Comparison of ENCODE assay signal across 9 cellular contexts in the genomic region with DNA sequence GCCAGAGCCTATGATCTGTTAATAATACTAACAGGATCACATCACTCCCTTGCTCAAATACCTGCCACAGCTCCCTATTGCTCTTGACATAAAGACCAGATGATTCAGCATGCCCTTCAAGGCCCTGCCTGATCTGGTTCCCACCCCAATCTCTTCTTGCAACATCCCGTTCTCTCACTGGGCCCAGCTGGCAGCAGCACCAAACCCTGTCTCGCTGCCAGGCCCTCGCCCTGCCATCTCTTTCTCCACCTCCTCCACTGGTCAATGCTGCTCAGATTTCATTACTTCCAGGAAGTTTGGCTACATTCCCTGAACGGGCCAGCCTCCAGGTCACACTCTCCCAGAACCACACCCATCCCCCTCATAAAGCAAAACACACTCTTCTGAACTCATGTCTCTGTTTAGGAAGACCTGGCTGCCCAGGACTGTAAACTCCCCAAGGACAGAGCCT. TPM values are rescaled to one million over a fixed set of nuclear protein-coding genes. Genes with fewer than 3 reads are reported as not detected.
DNase-seq lines count a peak whose midpoint lies in the region; ATAC-seq and TF ChIP-seq lines count a peak whose summit lies in the region.
"Had no signal": no experiment of that assay in that cellular context is flagged by ENCODE, and none has a peak within 500 bp of the region (broad histone marks: within the 10 kb centered on the region; RNA-seq: fewer than 3 reads in every experiment).

No MANE protein-coding gene starts in this region.

- H3K36me3 Mint-ChIP-seq in activated T-cell treated with anti-CD3 and anti-CD28 coated beads, Interleukin-2, amount 50 U/mL, for 72 hours (ENCODE audit: insufficient read depth in 2 of 2) = no peaks in the 10 kb centered on the region

- no peaks in the 10 kb centered on the region for H3K9me3 Mint-ChIP-seq in activated T-cell treated with anti-CD3 and anti-CD28 coated beads, Interleukin-2, amount 50 U/mL, for 72 hours

- H3K27me3 Mint-ChIP-seq in activated T-cell treated with anti-CD3 and anti-CD28 coated beads, Interleukin-2, amount 50 U/mL, for 72 hours (ENCODE audit: low read depth) = no peaks in the 10 kb centered on the region

- in situ Hi-C loops in GM13976 (cut with MboI; ENCODE audit: low sequenced_read_pairs, unreplicated experiment) = no loop called here

- intact Hi-C loops in posterior vena cava (cut with DNase I) = no loop called here

- ATAC-seq in GM18873 (IDR thresholded peaks at IDR 0.05; ENCODE audit: low FRiP score, unreplicated experiment) (no peak), HG02840 (IDR thresholded peaks at IDR 0.05; ENCODE audit: low FRiP score, unreplicated experiment) (no peak)
- ATAC-seq in activated T-cell treated with anti-CD3 and anti-CD28 coated beads, Interleukin-2, amount 50 U/mL, for 72 hours (replicated peaks in 1 of 2) = no peak

- peaks cover 15% of the 10 kb centered on the region for H3K4me1 Mint-ChIP-seq in activated T-cell treated with anti-CD3 and anti-CD28 coated beads, Interleukin-2, amount 50 U/mL, for 72 hours (ENCODE audit: low read depth)

- DNase-seq in DMS53 treated with DMSO at 0.1 percent for 48 hours (lab: John Stamatoyannopoulos, UW; ENCODE audit: unreplicated experiment) (peak; percentile 64), OCI-M1 (lab: John Stamatoyannopoulos, UW) (peak; percentile 37), fibroblast of pulmonary artery (ENCODE audit: low read depth) (peak; percentile 95), posterior vena cava (ENCODE audit: low spot score) (peak; percentile 95), GM13976 (ENCODE audit: low spot score) (no peak)
- no peak for DNase-seq in activated T-cell treated with anti-CD3 and anti-CD28 coated beads, Interleukin-2, amount 50 U/mL, for 72 hours
- DNase-seq: activated CD4-positive, alpha-beta T cell treated with anti-CD3 and anti-CD28 coated beads, Interleukin-2, amount 50 U/mL, for 4 hours had no signal

- H3K4me3 ChIP-seq in fibroblast of pulmonary artery (replicated peaks; ENCODE audit: low read depth, low read length) = no peak overlapping the region

- TF ChIP-seq CTCF in fibroblast of pulmonary artery (IDR thresholded peaks at IDR 0.05; ENCODE audit: low read length, missing control alignments) = no peak
- TF ChIP-seq CTCF in GM13976 (IDR thresholded peaks at IDR 0.05; ENCODE audit: borderline replicate concordance, control extremely low read depth, extremely low read depth, insufficient read depth, missing control alignments) = no peak

- H3K4me3 Mint-ChIP-seq in activated T-cell treated with anti-CD3 and anti-CD28 coated beads, Interleukin-2, amount 50 U/mL, for 72 hours = no peak overlapping the region

- H3K27ac Mint-ChIP-seq in activated T-cell treated with anti-CD3 and anti-CD28 coated beads, Interleukin-2, amount 50 U/mL, for 72 hours = no peak overlapping the region

RNA-seq across cellular contexts. Expression of a gene that starts 8.6 kb away (rescaled TPM):
- 10 to 100 TPM; 21.7 to 24.9 TPM for total RNA-seq in posterior vena cava
- 10 to 100 TPM; 42.1 to 49.5 TPM for total RNA-seq in activated T-cell treated with anti-CD3 and anti-CD28 coated beads, Interleukin-2, amount 50 U/mL, for 72 hours

RNA-seq across cellular contexts. Expression of a gene that starts 16.9 kb away (rescaled TPM):
- 1 to 10 TPM; 5.6 to 6.6 TPM for total RNA-seq in posterior vena cava
- total RNA-seq in activated T-cell treated with anti-CD3 and anti-CD28 coated beads, Interleukin-2, amount 50 U/mL, for 72 hours = 1 to 10 TPM; 2.0 to 3.2 TPM

RNA-seq across cellular contexts. Expression of a gene that starts 49.0 kb away (rescaled TPM):
- 10 to 100 TPM; 91.0 to 91.2 TPM for total RNA-seq in posterior vena cava
- total RNA-seq in activated T-cell treated with anti-CD3 and anti-CD28 coated beads, Interleukin-2, amount 50 U/mL, for 72 hours = 10 to 100 TPM; 16.2 to 24.5 TPM

RNA-seq across cellular contexts. Expression of a gene that starts 52.8 kb away (rescaled TPM):
- total RNA-seq in posterior vena cava = 100 to 1,000 TPM in 1 of 2 donors, 10 to 100 TPM in 1; 72.8 to 172 TPM
- 100 to 1,000 TPM; 130 to 153 TPM for total RNA-seq in activated T-cell treated with anti-CD3 and anti-CD28 coated beads, Interleukin-2, amount 50 U/mL, for 72 hours

Comparison
In these comparisons a context has a peak if more than half of its experiments do, and no peak if none do; other contexts are left out.
1. DNase-seq: peak in DMS53 treated with DMSO at 0.1 percent for 48 hours (single experiment), OCI-M1 (single experiment), fibroblast of pulmonary artery (single experiment) and posterior vena cava (single experiment); none in GM13976 (single experiment) and activated T-cell treated with anti-CD3 and anti-CD28 coated beads, Interleukin-2, amount 50 U/mL, for 72 hours (0 of 2).